18 cellular contexts compared by ENCODE assay signal in genomic region chrX:15869695-15870094, GRCh38.
"Had no signal": no experiment of that assay in that cellular context is flagged by ENCODE, and none has a peak within 500 bp of the region (broad histone marks: within the 10 kb centered on the region; RNA-seq: fewer than 3 reads in every experiment).

No MANE protein-coding gene starts in this region.

- H3K9me3 ChIP-seq: esophagus muscularis mucosa, gastroesophageal sphincter, heart left ventricle, left lung, lower lobe of right lung had no signal

- H3K9me3 Mint-ChIP-seq: naive thymus-derived CD4-positive, alpha-beta T cell had no signal

- H3K36me3 ChIP-seq: esophagus muscularis mucosa, gastroesophageal sphincter, heart left ventricle, left lung, lower lobe of right lung had no signal

- H3K27ac Mint-ChIP-seq: naive thymus-derived CD4-positive, alpha-beta T cell had no signal

- H3K4me1 ChIP-seq: esophagus muscularis mucosa, foreskin keratinocyte, gastroesophageal sphincter, heart left ventricle, left lung, lower lobe of right lung had no signal

- H3K4me2 ChIP-seq: hepatocyte had no signal

- DNase-seq: dermis blood vessel endothelial cell; dorsolateral prefrontal cortex; effector CD4-positive, alpha-beta T cell; effector memory CD4-positive, alpha-beta T cell; heart left ventricle; hypothalamus; left cardiac atrium; left lung; left ventricle myocardium superior; lower lobe of right lung; mesenchymal stem cell; midbrain; naive thymus-derived CD4-positive, alpha-beta T cell had no signal

- H2AFZ ChIP-seq: hepatocyte had no signal

- H3K36me3 Mint-ChIP-seq: naive thymus-derived CD4-positive, alpha-beta T cell had no signal

- H3K4me3 ChIP-seq: coronary artery, dorsolateral prefrontal cortex, esophagus muscularis mucosa, gastroesophageal sphincter, heart left ventricle, hepatocyte, left lung, lower lobe of right lung had no signal

- H3K4me3 Mint-ChIP-seq: naive thymus-derived CD4-positive, alpha-beta T cell had no signal

- ATAC-seq: foreskin keratinocyte; gastroesophageal sphincter; heart left ventricle; left cardiac atrium; left lung; left ventricle myocardium superior; lower lobe of right lung; naive thymus-derived CD4-positive, alpha-beta T cell had no signal

- H3K27me3 ChIP-seq: esophagus muscularis mucosa, foreskin keratinocyte, gastroesophageal sphincter, hepatocyte had no signal

- H3K79me2 ChIP-seq: hepatocyte had no signal
